In the genomic region with DNA sequence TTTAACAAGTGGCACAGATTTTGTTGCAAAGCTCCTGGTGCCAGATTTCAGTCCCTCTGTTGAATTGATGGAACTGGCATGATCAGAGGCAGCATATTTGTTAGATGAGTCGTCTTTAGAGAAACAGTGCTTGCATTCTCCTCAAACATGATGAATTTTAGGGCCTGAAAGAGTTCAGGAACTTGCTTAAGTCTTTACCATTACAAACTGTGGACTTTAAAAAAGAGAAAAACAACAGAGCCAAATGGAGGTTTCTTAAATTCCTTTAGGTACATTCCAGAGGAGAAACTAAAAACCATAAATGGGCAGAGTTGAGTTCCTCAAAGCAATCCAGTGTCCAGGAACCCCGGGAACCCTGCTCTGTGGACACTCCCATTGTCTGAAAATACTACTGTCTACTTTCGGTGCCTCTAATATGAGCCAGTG, we compare ENCODE assay signal across 11 cellular contexts. TPM values are rescaled to one million over a fixed set of nuclear protein-coding genes. Genes with fewer than 3 reads are reported as not detected.
DNase-seq lines count a peak whose midpoint lies in the region; ATAC-seq, FAIRE-seq and TF ChIP-seq lines count a peak whose summit lies in the region.
"Had no signal": no experiment of that assay in that cellular context is flagged by ENCODE, and none has a peak within 500 bp of the region (broad histone marks: within the 10 kb centered on the region; RNA-seq: fewer than 3 reads in every experiment).

No MANE protein-coding gene starts in this region.

- H3T11ph ChIP-seq in H9 (ENCODE audit: low read length), result no peak overlapping the region

- H2BK120ac ChIP-seq in H9 (ENCODE audit: low read depth, low read length, poor library complexity, severe bottlenecking), result no peak overlapping the region

- H3K56ac ChIP-seq in H9 (ENCODE audit: insufficient read length, low read depth, low read length), result no peak overlapping the region

- H3K27me3 Mint-ChIP-seq in H9 (ENCODE audit: low read depth), result peaks cover 12% of the 10 kb centered on the region

- H3K79me1 ChIP-seq in H9 (ENCODE audit: insufficient read depth, low read depth, low read length, poor library complexity, severe bottlenecking), result no peaks in the 10 kb centered on the region

- DNase-seq in H9 (no peak), amniotic stem cell (lab: John Stamatoyannopoulos, UW) (peak; percentile 45), foreskin keratinocyte (peak; percentile 72 to 82), stomach (no peak), kidney (no peak), activated gamma-delta T cell treated with Interleukin-2 at 50 U/mL for 16 hours (no peak)
- DNase-seq: activated CD8-positive, alpha-beta memory T cell treated with anti-CD3 and anti-CD28 coated beads for 24 hours had no signal

- no peak overlapping the region for H3K4me2 ChIP-seq in H9 (ENCODE audit: insufficient read depth, insufficient read length, low read length)

- H3K36me3 ChIP-seq in stomach (peaks cover 0 to 7% (median 2%) of the 10 kb centered on the region in 4 donors), kidney (ENCODE audit: control insufficient read depth in 1 of 2, insufficient read depth in 2 of 2, low read length in 2 of 2) (no peaks in the 10 kb centered on the region)
- H3K36me3 ChIP-seq: neutrophil had no signal

- H3K4me3 ChIP-seq in stomach (no peak overlapping the region), kidney (ENCODE audit: low read length in 2 of 2) (no peak overlapping the region)

- H2AK5ac ChIP-seq in H9 (ENCODE audit: insufficient read length, low read length), result no peak overlapping the region

- FAIRE-seq in kidney (lab: Jason Lieb, UNC), result no peak

- H3K9me3 Mint-ChIP-seq in H9, result no peaks in the 10 kb centered on the region; a peak in 1 of 5 replicates
- H3K9me3 Mint-ChIP-seq: IgD-negative memory B cell had no signal

- H3K4me3 Mint-ChIP-seq in H9, result no peak overlapping the region
- H3K4me3 Mint-ChIP-seq: IgD-negative memory B cell had no signal

- no peaks in the 10 kb centered on the region for H4K20me1 ChIP-seq in H9 (ENCODE audit: control insufficient read depth, insufficient read depth, insufficient read length)

- TF ChIP-seq CTCF in H9 (conservative IDR thresholded peaks at IDR 0.05), result no peak
- no peak for TF ChIP-seq CTCF in foreskin keratinocyte (conservative IDR thresholded peaks at IDR 0.05)
- no peak for TF ChIP-seq CTCF in stomach (IDR thresholded peaks at IDR 0.05)
- no peak for TF ChIP-seq CTCF in kidney (IDR thresholded peaks at IDR 0.05; ENCODE audit: borderline replicate concordance, extremely low read depth, insufficient read depth)

- H3K27me3 ChIP-seq in H9 (ENCODE audit: insufficient read depth, low read length), result no peaks in the 10 kb centered on the region
- H3K27me3 ChIP-seq in foreskin keratinocyte, result no peaks in the 10 kb centered on the region
- H3K27me3 ChIP-seq in stomach, result no peaks in the 10 kb centered on the region
- H3K27me3 ChIP-seq: neutrophil had no signal

- no peak overlapping the region for H2BK15ac ChIP-seq in H9 (ENCODE audit: low read depth, low read length)

- TF ChIP-seq POLR2A in stomach (IDR thresholded peaks at IDR 0.05), result no peak

- H3K23me2 ChIP-seq in H9 (ENCODE audit: insufficient read length, low read depth, low read length, poor library complexity, severe bottlenecking), result peaks cover 5% of the 10 kb centered on the region

- no peak overlapping the region for H2BK12ac ChIP-seq in H9 (ENCODE audit: insufficient read length, low read depth, low read length)

- no peak overlapping the region for H2AFZ ChIP-seq in H9 (ENCODE audit: low read length)

- intact Hi-C loops in stomach (cut with DNase I; ENCODE audit: low total_unique reads), result no loop called here
- intact Hi-C loops in kidney (cut with DNase I), result no loop called here

- H3K4me1 ChIP-seq in H9 (ENCODE audit: insufficient read depth, low read length) (peaks cover 6% of the 10 kb centered on the region; the same call in 1 of the 2 replicates), foreskin keratinocyte (peaks cover 31% of the 10 kb centered on the region), stomach (peaks cover 0 to 62% (median 31%) of the 10 kb centered on the region in 4 donors), kidney (ENCODE audit: control insufficient read depth in 1 of 2, insufficient read depth in 1 of 2, low read depth in 1 of 2, low read length in 2 of 2) (peaks cover 0 to 8% of the 10 kb centered on the region in 2 donors)

- peak overlapping the region in 1 of 3 experiments; percentile 65; a peak in 2 of 7 replicates for H3K27ac Mint-ChIP-seq in H9
- H3K27ac Mint-ChIP-seq: IgD-negative memory B cell had no signal

- H2BK5ac ChIP-seq in H9 (ENCODE audit: insufficient read length, low read length), result no peak overlapping the region

- no peak for TF ChIP-seq EP300 in stomach (IDR thresholded peaks at IDR 0.05)

- no peak overlapping the region for H4K5ac ChIP-seq in H9 (ENCODE audit: insufficient read length, low read depth, low read length)

- no peak overlapping the region for H2BK20ac ChIP-seq in H9 (ENCODE audit: low read depth, low read length, poor library complexity, severe bottlenecking)

- no peak overlapping the region for H3K18ac ChIP-seq in H9 (ENCODE audit: insufficient read length, low read depth, low read length)

- H3K9ac ChIP-seq in H9 (ENCODE audit: extremely low read depth, insufficient read length, low read length) (no peak overlapping the region), kidney (ENCODE audit: low read length in 2 of 2) (no peak overlapping the region)

- H3K36me3 Mint-ChIP-seq in H9 (ENCODE audit: insufficient read depth in 1 of 3, low read depth in 3 of 3), result peaks cover 0 to 15% (median 3%) of the 10 kb centered on the region in 3 experiments; a peak in 4 of 7 replicates
- H3K36me3 Mint-ChIP-seq: IgD-negative memory B cell had no signal

- H3K79me2 ChIP-seq in H9 (ENCODE audit: insufficient read depth, low read length), result no peaks in the 10 kb centered on the region

- no peak overlapping the region for H4K91ac ChIP-seq in H9 (ENCODE audit: insufficient read length, low read depth, low read length)

- no peak overlapping the region for H3K23ac ChIP-seq in H9 (ENCODE audit: insufficient read length, low read depth, low read length)

- H3K9me3 ChIP-seq in H9 (ENCODE audit: control insufficient read depth, low read depth, low read length) (no peaks in the 10 kb centered on the region), stomach (no peaks in the 10 kb centered on the region), kidney (ENCODE audit: control insufficient read depth in 1 of 2, low read length in 2 of 2) (no peaks in the 10 kb centered on the region)
- H3K9me3 ChIP-seq: neutrophil had no signal

- ATAC-seq in foreskin keratinocyte, result no peak
- no peak for ATAC-seq in GM18519 (IDR thresholded peaks at IDR 0.05; ENCODE audit: low FRiP score, unreplicated experiment)
- ATAC-seq in GM18907 (IDR thresholded peaks at IDR 0.05; ENCODE audit: unreplicated experiment), result no peak

- no CpG with 5 or more reads among the region's 3 CpGs for WGBS in H9 (ENCODE audit: extremely low coverage, insufficient read length, low lambda C conversion rate)
- WGBS in stomach, 5 donors, result 51 to 76% (median 65%) methylated on average over 3 of the region's 3 CpGs

- peaks cover 23 to 35% of the 10 kb centered on the region in 2 experiments for H3K4me1 Mint-ChIP-seq in H9

- no peak overlapping the region for H4K8ac ChIP-seq in H9 (replicated peaks; ENCODE audit: insufficient read length, low read depth, low read length)

- H3K14ac ChIP-seq in H9 (ENCODE audit: insufficient read depth, low read length), result no peak overlapping the region

- H3K27ac ChIP-seq in H9 (ENCODE audit: insufficient read length, low read depth, low read length) (peak overlapping the region; percentile 26), foreskin keratinocyte (peak overlapping the region; percentile 30), stomach (peak overlapping the region in 3 of 5 donors; percentile 29 to 62 (median 32)), kidney (ENCODE audit: low read depth in 2 of 2, low read length in 2 of 2) (no peak overlapping the region)
- H3K27ac ChIP-seq: neutrophil had no signal

- H3K4ac ChIP-seq in H9 (ENCODE audit: low read depth, low read length), result no peak overlapping the region

RNA-seq across cellular contexts. Expression of a gene that starts 2.5 kb away (rescaled TPM):
- total RNA-seq in H9 (2021), result 20.0 and 23.2 TPM in 2 replicates
- total RNA-seq in foreskin keratinocyte, result 24.8 and 28.1 TPM in 2 replicates
- polyA plus RNA-seq in foreskin keratinocyte, result 42.1 and 42.7 TPM in 2 replicates
- total RNA-seq in stomach, result 10 to 100 TPM in 2 of 5 donors, 1 to 10 TPM in 2, under 1 TPM in 1; 0.72 to 25.8 (median 5.0) TPM
- 1 to 10 TPM; 5.3 to 9.8 (median 7.0) TPM for polyA plus RNA-seq in stomach
- 23.3 TPM for total RNA-seq in kidney
- polyA plus RNA-seq in kidney (ENCODE audit: insufficient read depth, low read depth, low replicate concordance), result 42.0 TPM

RNA-seq across cellular contexts. Expression of a gene that starts 2.6 kb away (rescaled TPM):
- 6.4 and 7.6 TPM in 2 replicates for total RNA-seq in H9 (2021)
- total RNA-seq in foreskin keratinocyte, result 5.3 and 5.8 TPM in 2 replicates
- polyA plus RNA-seq in foreskin keratinocyte, result 2.3 and 2.6 TPM in 2 replicates
- 10 to 100 TPM in 3 of 5 donors, 1 to 10 TPM in 1, under 1 TPM in 1; 0.58 to 27.2 (median 12.3) TPM for total RNA-seq in stomach
- 1 to 10 TPM; 4.0 to 4.6 (median 4.1) TPM for polyA plus RNA-seq in stomach
- 6.7 TPM for total RNA-seq in kidney
- 5.8 TPM for polyA plus RNA-seq in kidney (ENCODE audit: insufficient read depth, low read depth, low replicate concordance)

Comparison
In these comparisons a context has a peak if more than half of its experiments do, and no peak if none do; other contexts are left out.
1. DNase-seq: peak in amniotic stem cell (single experiment) and foreskin keratinocyte (2 of 2); none in H9 (single experiment), stomach (single experiment), kidney (single experiment) and activated gamma-delta T cell treated with Interleukin-2 at 50 U/mL for 16 hours (single experiment).
2. H3K27ac ChIP-seq: peak in H9 (single experiment), foreskin keratinocyte (single experiment) and stomach (3 of 5); none in kidney (0 of 2).